ENCODE assay signal across 30 cellular contexts in the genomic region with DNA sequence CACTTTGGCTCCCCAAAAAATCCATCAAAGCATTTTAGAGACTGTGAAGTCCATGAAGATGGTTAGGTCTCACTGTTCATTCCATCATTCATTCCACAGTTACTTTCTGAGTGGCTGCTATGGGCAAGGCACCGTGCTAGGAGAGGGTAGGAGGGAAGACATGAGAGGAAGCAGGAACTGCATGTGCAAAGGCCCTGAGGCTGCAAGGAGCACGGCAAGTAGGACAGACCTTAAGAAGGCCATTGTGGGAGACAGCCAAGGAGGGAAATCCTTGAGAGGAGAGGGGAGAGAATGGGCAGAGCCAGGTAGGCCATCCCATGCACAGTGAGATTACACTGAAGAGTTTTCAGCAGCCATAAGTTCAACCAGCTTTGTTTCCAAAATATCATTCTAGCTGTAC.
"Had no signal": no experiment of that assay in that cellular context is flagged by ENCODE, and none has a peak within 500 bp of the region (broad histone marks: within the 10 kb centered on the region; RNA-seq: fewer than 3 reads in every experiment).

No MANE protein-coding gene starts in this region.

- ATAC-seq: activated CD4-positive, alpha-beta T cell treated with anti-CD3 and anti-CD28 coated beads for 36 hours; activated CD8-positive, alpha-beta memory T cell treated with anti-CD3 and anti-CD28 coated beads, Interleukin-2, amount 10 ng/mL, durations not matched to agents 7 days and 5 days; activated CD8-positive, alpha-beta T cell treated with anti-CD3 and anti-CD28 coated beads, Interleukin-2, amount 10 ng/mL, durations not matched to agents 7 days and 5 days; activated naive CD4-positive, alpha-beta T cell treated with anti-CD3 and anti-CD28 coated beads, Interleukin-2, amount 50 U/mL, for 72 hours; effector memory CD8-positive, alpha-beta T cell; gastroesophageal sphincter; heart right ventricle had no signal

- H3K36me3 ChIP-seq: ascending aorta, breast epithelium, esophagus squamous epithelium, gastroesophageal sphincter, heart right ventricle had no signal

- H3K4me3 Mint-ChIP-seq: activated CD4-positive, alpha-beta memory T cell treated with anti-CD3 and anti-CD28 coated beads for 36 hours; activated CD4-positive, alpha-beta T cell treated with anti-CD3 and anti-CD28 coated beads for 36 hours; activated CD4-positive, alpha-beta T cell treated with anti-CD3 and anti-CD28 coated beads, Interleukin-2, amount 10 ng/mL, durations not matched to agents 24 days and 14 days; activated CD8-positive, alpha-beta memory T cell treated with anti-CD3 and anti-CD28 coated beads, Interleukin-2, amount 10 ng/mL, durations not matched to agents 7 days and 5 days; activated CD8-positive, alpha-beta T cell treated with anti-CD3 and anti-CD28 coated beads, Interleukin-2, amount 10 ng/mL, durations not matched to agents 7 days and 5 days; activated naive CD4-positive, alpha-beta T cell treated with anti-CD3 and anti-CD28 coated beads for 36 hours; activated naive CD8-positive, alpha-beta T cell treated with anti-CD3 and anti-CD28 coated beads, Interleukin-2, amount 10 ng/mL, durations not matched to agents 7 days and 5 days; activated T-helper 1 cell treated with anti-CD3 and anti-CD28 coated beads, Interleukin-12 subunit alpha, Interleukin-12 subunit beta, Interleukin-2, Interleukin-4 antibody, amounts not matched to agents 30 ng/mL and 10 ng/mL and 1 ng/mL, durations not matched to agents 14 hours and 24 hours and 36 hours; central memory CD8-positive, alpha-beta T cell; effector memory CD8-positive, alpha-beta T cell had no signal

- H3K4me3 ChIP-seq: ascending aorta, breast epithelium, esophagus squamous epithelium, gastroesophageal sphincter, heart right ventricle had no signal

- H3K4me1 Mint-ChIP-seq: activated CD4-positive, alpha-beta T cell treated with anti-CD3 and anti-CD28 coated beads for 36 hours; activated CD4-positive, alpha-beta T cell treated with anti-CD3 and anti-CD28 coated beads, Interleukin-2, amount 10 ng/mL, durations not matched to agents 24 days and 14 days; activated CD8-positive, alpha-beta memory T cell treated with anti-CD3 and anti-CD28 coated beads, Interleukin-2, amount 10 ng/mL, durations not matched to agents 7 days and 5 days; activated naive CD8-positive, alpha-beta T cell treated with anti-CD3 and anti-CD28 coated beads, Interleukin-2, amount 10 ng/mL, durations not matched to agents 7 days and 5 days; central memory CD8-positive, alpha-beta T cell had no signal

- DNase-seq: activated CD4-positive, alpha-beta memory T cell treated with anti-CD3 and anti-CD28 coated beads for 36 hours; activated CD4-positive, alpha-beta T cell treated with anti-CD3 and anti-CD28 coated beads for 36 hours; activated CD4-positive, alpha-beta T cell treated with anti-CD3 and anti-CD28 coated beads, Interleukin-2, amount 10 ng/mL, durations not matched to agents 24 days and 14 days; activated CD4-positive, CD25-positive, alpha-beta regulatory T cell; activated CD4-positive, CD25-positive, alpha-beta regulatory T cell treated with anti-CD3 and anti-CD28 coated beads, Interleukin-2, amount 50 U/mL, for 72 hours; activated CD8-positive, alpha-beta memory T cell treated with anti-CD3 and anti-CD28 coated beads, Interleukin-2, amount 10 ng/mL, durations not matched to agents 7 days and 5 days; activated CD8-positive, alpha-beta memory T cell treated with anti-CD3 and anti-CD28 coated beads, Interleukin-2, amount 50 U/mL, for 4 hours; activated CD8-positive, alpha-beta T cell treated with anti-CD3 and anti-CD28 coated beads, Interleukin-2, amount 10 ng/mL, durations not matched to agents 7 days and 5 days; activated effector memory CD4-positive, alpha-beta T cell treated with anti-CD3 and anti-CD28 coated beads, Interleukin-2, amount 50 U/mL, for 16 hours; activated naive CD4-positive, alpha-beta T cell treated with anti-CD3 and anti-CD28 coated beads for 36 hours; activated naive CD8-positive, alpha-beta T cell treated with anti-CD3 and anti-CD28 coated beads, Interleukin-2, amount 10 ng/mL, durations not matched to agents 7 days and 5 days; activated T-cell treated with anti-CD3 and anti-CD28 coated beads, Interleukin-2, amount 50 U/mL, for 1 hour; activated T-cell treated with anti-CD3 and anti-CD28 coated beads, Interleukin-2, amount 50 U/mL, for 48 hours; cortex of kidney; dermis blood vessel endothelial cell; effector CD4-positive, alpha-beta T cell; effector memory CD8-positive, alpha-beta T cell; erythroblast; esophagus squamous epithelium; foreskin melanocyte; heart right ventricle; T-helper 2 cell had no signal

- H3K27ac ChIP-seq: ascending aorta, breast epithelium, esophagus squamous epithelium, gastroesophageal sphincter, heart right ventricle had no signal

- H3K27me3 ChIP-seq: ascending aorta, breast epithelium, esophagus squamous epithelium, gastroesophageal sphincter had no signal

- H3K9me3 Mint-ChIP-seq: activated CD4-positive, alpha-beta T cell treated with anti-CD3 and anti-CD28 coated beads, Interleukin-2, amount 10 ng/mL, durations not matched to agents 24 days and 14 days; activated naive CD4-positive, alpha-beta T cell treated with anti-CD3 and anti-CD28 coated beads for 36 hours; activated naive CD4-positive, alpha-beta T cell treated with anti-CD3 and anti-CD28 coated beads, Interleukin-2, amount 50 U/mL, for 72 hours; activated T-helper 1 cell treated with anti-CD3 and anti-CD28 coated beads, Interleukin-12 subunit alpha, Interleukin-12 subunit beta, Interleukin-2, Interleukin-4 antibody, amounts not matched to agents 30 ng/mL and 10 ng/mL and 1 ng/mL, durations not matched to agents 14 hours and 24 hours and 36 hours; activated T-helper 2 cell treated with anti-CD3 and anti-CD28 coated beads, Interferon-gamma antibody, Interleukin-2, Interleukin-4, amounts not matched to agents 10 μg/mL and 5 μg/mL and 100 μg/mL, durations not matched to agents 14 hours and 24 hours and 36 hours; central memory CD8-positive, alpha-beta T cell; effector memory CD8-positive, alpha-beta T cell had no signal

- H3K9me3 ChIP-seq: ascending aorta, breast epithelium, esophagus squamous epithelium, gastroesophageal sphincter had no signal

- H3K36me3 Mint-ChIP-seq: activated CD4-positive, alpha-beta memory T cell treated with anti-CD3 and anti-CD28 coated beads for 36 hours; activated CD8-positive, alpha-beta memory T cell treated with anti-CD3 and anti-CD28 coated beads, Interleukin-2, amount 10 ng/mL, durations not matched to agents 7 days and 5 days; activated naive CD4-positive, alpha-beta T cell treated with anti-CD3 and anti-CD28 coated beads, Interleukin-2, amount 50 U/mL, for 72 hours; activated naive CD8-positive, alpha-beta T cell treated with anti-CD3 and anti-CD28 coated beads, Interleukin-2, amount 10 ng/mL, durations not matched to agents 7 days and 5 days; brain had no signal

- H3K27ac Mint-ChIP-seq: activated CD4-positive, alpha-beta memory T cell treated with anti-CD3 and anti-CD28 coated beads for 36 hours; activated CD4-positive, alpha-beta T cell treated with anti-CD3 and anti-CD28 coated beads for 36 hours; activated CD4-positive, alpha-beta T cell treated with anti-CD3 and anti-CD28 coated beads, Interleukin-2, amount 10 ng/mL, durations not matched to agents 24 days and 14 days; activated CD8-positive, alpha-beta memory T cell treated with anti-CD3 and anti-CD28 coated beads, Interleukin-2, amount 10 ng/mL, durations not matched to agents 7 days and 5 days; activated CD8-positive, alpha-beta T cell treated with anti-CD3 and anti-CD28 coated beads, Interleukin-2, amount 10 ng/mL, durations not matched to agents 7 days and 5 days; activated naive CD4-positive, alpha-beta T cell treated with anti-CD3 and anti-CD28 coated beads for 36 hours; activated naive CD4-positive, alpha-beta T cell treated with anti-CD3 and anti-CD28 coated beads, Interleukin-2, amount 50 U/mL, for 72 hours; activated naive CD8-positive, alpha-beta T cell treated with anti-CD3 and anti-CD28 coated beads, Interleukin-2, amount 10 ng/mL, durations not matched to agents 7 days and 5 days; activated T-helper 1 cell treated with anti-CD3 and anti-CD28 coated beads, Interleukin-12 subunit alpha, Interleukin-12 subunit beta, Interleukin-2, Interleukin-4 antibody, amounts not matched to agents 30 ng/mL and 10 ng/mL and 1 ng/mL, durations not matched to agents 14 hours and 24 hours and 36 hours; activated T-helper 2 cell treated with anti-CD3 and anti-CD28 coated beads, Interferon-gamma antibody, Interleukin-2, Interleukin-4, amounts not matched to agents 10 μg/mL and 5 μg/mL and 100 μg/mL, durations not matched to agents 14 hours and 24 hours and 36 hours; effector memory CD8-positive, alpha-beta T cell had no signal

- H3K4me1 ChIP-seq: breast epithelium had no signal
